ENCODE assay signal across 22 cellular contexts in the genomic region with DNA sequence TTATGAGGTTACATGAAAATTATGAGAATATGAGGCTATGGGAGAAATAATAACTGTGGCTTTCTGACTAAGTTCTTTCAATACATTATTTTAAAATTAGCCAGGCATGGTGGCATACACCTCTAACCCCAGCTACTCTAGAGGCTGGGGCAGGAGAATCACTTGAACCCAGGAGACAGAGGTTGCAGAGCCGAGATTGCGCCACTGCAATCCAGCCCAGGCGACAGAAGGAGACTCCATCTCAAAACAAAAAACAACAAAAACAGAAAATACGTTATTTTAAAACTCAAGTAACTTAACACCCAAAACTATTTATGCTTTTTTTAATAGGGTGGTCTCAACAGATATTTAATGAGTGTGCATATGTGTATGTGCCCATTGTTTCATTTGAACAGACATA. TPM values are rescaled to one million over a fixed set of nuclear protein-coding genes. Genes with fewer than 3 reads are reported as not detected.
DNase-seq lines count a peak whose midpoint lies in the region; ATAC-seq and TF ChIP-seq lines count a peak whose summit lies in the region.
"Had no signal": no experiment of that assay in that cellular context is flagged by ENCODE, and none has a peak within 500 bp of the region (broad histone marks: within the 10 kb centered on the region; RNA-seq: fewer than 3 reads in every experiment).

No MANE protein-coding gene starts in this region.

- H3K27me3 ChIP-seq in mesenchymal stem cell (ENCODE audit: control insufficient read depth in 1 of 2, insufficient read depth in 1 of 2, low read length in 2 of 2) (no peaks in the 10 kb centered on the region), thyroid gland (no peaks in the 10 kb centered on the region)
- H3K27me3 ChIP-seq in CD8-positive, alpha-beta memory T cell (ENCODE audit: insufficient read depth, low read length, poor library complexity, severe bottlenecking), result no peaks in the 10 kb centered on the region
- H3K27me3 ChIP-seq: SJSA1 had no signal

- peak overlapping the region; percentile 96 for H3K27ac ChIP-seq in angular gyrus (ENCODE audit: low read depth, low read length)
- H3K27ac ChIP-seq in mesenchymal stem cell (ENCODE audit: low read length, poor library complexity, severe bottlenecking), result peak overlapping the region; percentile 35
- H3K27ac ChIP-seq in thyroid gland, result peak overlapping the region in 2 of 3 donors; percentile 92 to 93
- no peak overlapping the region for H3K27ac ChIP-seq in CD8-positive, alpha-beta memory T cell (ENCODE audit: low read depth, low read length)
- H3K27ac ChIP-seq: SJSA1 had no signal

- H2BK15ac ChIP-seq in mesenchymal stem cell (ENCODE audit: low read depth, poor library complexity, severe bottlenecking), result no peak overlapping the region

- H3K36me3 Mint-ChIP-seq in activated CD4-positive, alpha-beta memory T cell treated with anti-CD3 and anti-CD28 coated beads, Interleukin-2, amount 10 ng/mL, durations not matched to agents 7 days and 5 days (ENCODE audit: low read depth), result peaks cover 43% of the 10 kb centered on the region
- peaks cover 19% of the 10 kb centered on the region for H3K36me3 Mint-ChIP-seq in activated CD4-positive, alpha-beta memory T cell treated with anti-CD3 and anti-CD28 coated beads for 36 hours
- peaks cover 0 to 39% (median 15%) of the 10 kb centered on the region in 3 donors for H3K36me3 Mint-ChIP-seq in CD8-positive, alpha-beta memory T cell

- no peak overlapping the region for H4K91ac ChIP-seq in mesenchymal stem cell (ENCODE audit: low read length)

- no peaks in the 10 kb centered on the region for H3K9me3 Mint-ChIP-seq in activated CD4-positive, alpha-beta memory T cell treated with anti-CD3 and anti-CD28 coated beads, Interleukin-2, amount 10 ng/mL, durations not matched to agents 7 days and 5 days
- H3K9me3 Mint-ChIP-seq in activated CD4-positive, alpha-beta memory T cell treated with anti-CD3 and anti-CD28 coated beads for 36 hours, result no peaks in the 10 kb centered on the region
- H3K9me3 Mint-ChIP-seq in CD8-positive, alpha-beta memory T cell, result peaks cover 0 to under 1% (median 0%) of the 10 kb centered on the region in 5 donors
- H3K9me3 Mint-ChIP-seq: GM23338 had no signal

- H3K4me1 Mint-ChIP-seq in activated CD4-positive, alpha-beta memory T cell treated with anti-CD3 and anti-CD28 coated beads, Interleukin-2, amount 10 ng/mL, durations not matched to agents 7 days and 5 days, result peaks cover 73% of the 10 kb centered on the region
- H3K4me1 Mint-ChIP-seq in activated CD4-positive, alpha-beta memory T cell treated with anti-CD3 and anti-CD28 coated beads for 36 hours (ENCODE audit: low read depth), result peaks cover 76% of the 10 kb centered on the region
- H3K4me1 Mint-ChIP-seq in CD8-positive, alpha-beta memory T cell, result peaks cover 43 to 76% (median 74%) of the 10 kb centered on the region in 3 donors

- no peak overlapping the region for H3K4me3 ChIP-seq in mesenchymal stem cell (ENCODE audit: insufficient read depth in 1 of 2, low read depth in 1 of 2, low read length in 2 of 2)
- no peak overlapping the region for H3K4me3 ChIP-seq in thyroid gland (replicated peaks in 1 of 3)
- H3K4me3 ChIP-seq in CD8-positive, alpha-beta memory T cell (ENCODE audit: low read length), result no peak overlapping the region
- H3K4me3 ChIP-seq: GM23338, SJSA1 had no signal

- no peak overlapping the region for H3K18ac ChIP-seq in mesenchymal stem cell (ENCODE audit: low read depth in 1 of 2, low read length in 2 of 2)

- no peak overlapping the region for H3K4ac ChIP-seq in mesenchymal stem cell (ENCODE audit: low read depth in 1 of 2, low read length in 2 of 2)

- no peak overlapping the region for H2AFZ ChIP-seq in mesenchymal stem cell (ENCODE audit: low read depth, low read length)
- H2AFZ ChIP-seq: GM23338 had no signal

- H3K79me1 ChIP-seq in mesenchymal stem cell (replicated peaks; ENCODE audit: low read length, poor library complexity, severe bottlenecking), result peaks cover 5% of the 10 kb centered on the region

- H3K9me3 ChIP-seq in mesenchymal stem cell (ENCODE audit: control insufficient read depth, low read length) (no peaks in the 10 kb centered on the region), thyroid gland (no peaks in the 10 kb centered on the region)
- H3K9me3 ChIP-seq in CD8-positive, alpha-beta memory T cell (ENCODE audit: low read length), result no peaks in the 10 kb centered on the region
- H3K9me3 ChIP-seq: SJSA1 had no signal

- peak overlapping the region; percentile 33 for H3K27ac Mint-ChIP-seq in activated CD4-positive, alpha-beta memory T cell treated with anti-CD3 and anti-CD28 coated beads, Interleukin-2, amount 10 ng/mL, durations not matched to agents 7 days and 5 days
- H3K27ac Mint-ChIP-seq in activated CD4-positive, alpha-beta memory T cell treated with anti-CD3 and anti-CD28 coated beads for 36 hours, result no peak overlapping the region
- peak overlapping the region in 1 of 8 donors; percentile 64 for H3K27ac Mint-ChIP-seq in CD8-positive, alpha-beta memory T cell

- no peak overlapping the region for H3K23ac ChIP-seq in mesenchymal stem cell (ENCODE audit: low read length in 2 of 2)

- no peak for DNase-seq in activated CD4-positive, alpha-beta memory T cell treated with anti-CD3 and anti-CD28 coated beads, Interleukin-2, amount 10 ng/mL, durations not matched to agents 7 days and 5 days
- DNase-seq in activated CD4-positive, alpha-beta memory T cell treated with anti-CD3 and anti-CD28 coated beads for 36 hours, result no peak
- DNase-seq in mesenchymal stem cell, result no peak
- no peak for DNase-seq in thyroid gland
- no peak for DNase-seq in CD8-positive, alpha-beta memory T cell
- no peak for DNase-seq in omental fat pad (ENCODE audit: low spot score)
- DNase-seq in NCI-H1436 treated with DMSO at 0.1 percent for 48 hours (lab: John Stamatoyannopoulos, UW), result no peak
- DNase-seq: 8988T, C1 segment of cervical spinal cord, COR-L47, GF-D8, Kasumi-1, MM.1S, NCI-H1105 treated with DMSO at 0.1 percent for 48 hours, NCI-H187, NCI-H345, NCI-H526 had no signal

- no peaks in the 10 kb centered on the region for H3K27me3 Mint-ChIP-seq in activated CD4-positive, alpha-beta memory T cell treated with anti-CD3 and anti-CD28 coated beads, Interleukin-2, amount 10 ng/mL, durations not matched to agents 7 days and 5 days
- no peaks in the 10 kb centered on the region for H3K27me3 Mint-ChIP-seq in activated CD4-positive, alpha-beta memory T cell treated with anti-CD3 and anti-CD28 coated beads for 36 hours
- no peaks in the 10 kb centered on the region for H3K27me3 Mint-ChIP-seq in CD8-positive, alpha-beta memory T cell

- POLR2A ChIA-PET in activated CD4-positive, alpha-beta memory T cell treated with anti-CD3 and anti-CD28 coated beads, Interleukin-2, amount 10 ng/mL, durations not matched to agents 7 days and 5 days (lab: Charles Lee), result interaction anchor here (1.0 to 14.4 kb wide), 6 partner anchors 9 to 85 kb away, joined by 3 to 164 read pairs (median 44); partner anchors contain the start of gene LIG3
- POLR2A ChIA-PET in activated CD4-positive, alpha-beta memory T cell treated with anti-CD3 and anti-CD28 coated beads for 36 hours (lab: Charles Lee), result interaction anchor here (4.0 kb wide), 1 partner anchor 16 kb away, joined by 27 read pairs; no protein-coding TSS in a partner anchor
- POLR2A ChIA-PET in CD8-positive, alpha-beta memory T cell (lab: Charles Lee), result interaction anchor here (0.6 kb wide), 1 partner anchor 12 kb away, joined by 4 read pairs; no protein-coding TSS in a partner anchor

- H3K9ac ChIP-seq in mesenchymal stem cell (ENCODE audit: low read length), result no peak overlapping the region

- H2BK120ac ChIP-seq in mesenchymal stem cell (ENCODE audit: low read depth, low read length), result no peak overlapping the region

- peak overlapping the region; percentile 90 for H2AK5ac ChIP-seq in mesenchymal stem cell (ENCODE audit: low read length, severe bottlenecking)

- intact Hi-C loops in activated CD4-positive, alpha-beta memory T cell treated with anti-CD3 and anti-CD28 coated beads for 36 hours (cut with micrococcal nuclease), result no loop called here
- intact Hi-C loops in thyroid gland (cut with DNase I), result no loop called here

- TF ChIP-seq CTCF in thyroid gland (IDR thresholded peaks at IDR 0.05), result no peak
- no peak for TF ChIP-seq CTCF in omental fat pad (IDR thresholded peaks at IDR 0.05)

- no peak for ATAC-seq in omental fat pad (ENCODE audit: low FRiP score)
- ATAC-seq: GM23338 had no signal

- H4K8ac ChIP-seq in mesenchymal stem cell (ENCODE audit: low read length), result no peak overlapping the region

- H3K14ac ChIP-seq in mesenchymal stem cell (ENCODE audit: low read length in 2 of 2), result no peak overlapping the region

- H3K36me3 ChIP-seq in mesenchymal stem cell (ENCODE audit: control insufficient read depth in 1 of 2, insufficient read depth in 2 of 2, low read depth in 1 of 2, low read length in 2 of 2) (peaks cover 0 to 6% of the 10 kb centered on the region in 2 experiments), thyroid gland (no peaks in the 10 kb centered on the region)
- no peaks in the 10 kb centered on the region for H3K36me3 ChIP-seq in CD8-positive, alpha-beta memory T cell (ENCODE audit: insufficient read depth, low read length)
- H3K36me3 ChIP-seq: SJSA1 had no signal

- H3K4me3 Mint-ChIP-seq in activated CD4-positive, alpha-beta memory T cell treated with anti-CD3 and anti-CD28 coated beads, Interleukin-2, amount 10 ng/mL, durations not matched to agents 7 days and 5 days, result no peak overlapping the region
- H3K4me3 Mint-ChIP-seq in activated CD4-positive, alpha-beta memory T cell treated with anti-CD3 and anti-CD28 coated beads for 36 hours, result no peak overlapping the region
- no peak overlapping the region for H3K4me3 Mint-ChIP-seq in CD8-positive, alpha-beta memory T cell
- H3K4me3 Mint-ChIP-seq: GM23338 had no signal

- CTCF ChIA-PET in activated CD4-positive, alpha-beta memory T cell treated with anti-CD3 and anti-CD28 coated beads, Interleukin-2, amount 10 ng/mL, durations not matched to agents 7 days and 5 days (lab: Charles Lee), result interaction anchor here (1.5 to 4.1 kb wide), 7 partner anchors 11 to 83 kb away, joined by 3 to 37 read pairs (median 17); partner anchors contain the start of genes FNDC8 and RAD51D
- CTCF ChIA-PET in activated CD4-positive, alpha-beta memory T cell treated with anti-CD3 and anti-CD28 coated beads for 36 hours (lab: Charles Lee), result interaction anchor here (0.8 to 3.4 kb wide), 2 partner anchors 17 to 19 kb away, joined by 5 to 18 read pairs; no protein-coding TSS in a partner anchor
- CTCF ChIA-PET in CD8-positive, alpha-beta memory T cell (lab: Charles Lee), result interaction anchor here (0.8 to 3.6 kb wide), 3 partner anchors 44 to 603 kb away, joined by 3 to 51 read pairs (median 34); no protein-coding TSS in a partner anchor

- H2BK5ac ChIP-seq in mesenchymal stem cell (ENCODE audit: low read depth, low read length, poor library complexity, severe bottlenecking), result no peak overlapping the region

- H3K4me1 ChIP-seq in mesenchymal stem cell (ENCODE audit: control insufficient read depth, insufficient read depth, low read depth, low read length) (peaks cover 15% of the 10 kb centered on the region), thyroid gland (peaks cover 41 to 72% of the 10 kb centered on the region in 2 donors)
- peaks cover 49% of the 10 kb centered on the region for H3K4me1 ChIP-seq in CD8-positive, alpha-beta memory T cell (ENCODE audit: insufficient read depth, low read length)

- 100% methylated on average over 3 of the region's 4 CpGs for WGBS in mesenchymal stem cell
- 95 to 96% methylated on average over 4 of the region's 4 CpGs for WGBS in thyroid gland, 2 donors

- no peak overlapping the region for H2BK12ac ChIP-seq in mesenchymal stem cell (ENCODE audit: low read length in 2 of 2)

- TF ChIP-seq POLR2A in thyroid gland (IDR thresholded peaks at IDR 0.05), result no peak

- H3K4me2 ChIP-seq in mesenchymal stem cell (ENCODE audit: low read length, poor library complexity, severe bottlenecking), result no peak overlapping the region
- H3K4me2 ChIP-seq: GM23338 had no signal

RNA-seq across cellular contexts. Expression of gene RFFL, which starts 2.4 kb away (rescaled TPM):
- total RNA-seq in activated CD4-positive, alpha-beta memory T cell treated with anti-CD3 and anti-CD28 coated beads, Interleukin-2, amount 10 ng/mL, durations not matched to agents 7 days and 5 days, result 10 to 100 TPM; 47.3 to 53.9 TPM
- total RNA-seq in activated CD4-positive, alpha-beta memory T cell treated with anti-CD3 and anti-CD28 coated beads for 36 hours, result 10 to 100 TPM; 30.5 to 32.8 TPM
- 11.5 TPM for polyA plus RNA-seq in mesenchymal stem cell (2013, experiment 1 of 2)
- polyA plus RNA-seq in mesenchymal stem cell (2013, experiment 2 of 2), result 12.7 TPM
- total RNA-seq in thyroid gland (100 to 1,000 TPM in 2 of 4 donors, 10 to 100 TPM in 2; 51.1 to 145 (median 96.1) TPM), omental fat pad (10 to 100 TPM; 17.3 to 23.1 (median 19.7) TPM)
- total RNA-seq in CD8-positive, alpha-beta memory T cell, result 10 to 100 TPM; 30.2 to 33.1 TPM
- polyA plus RNA-seq in CD8-positive, alpha-beta memory T cell, result 43.6 TPM

RNA-seq across cellular contexts. Expression of gene RAD51D, which starts 53.8 kb away (rescaled TPM):
- total RNA-seq in activated CD4-positive, alpha-beta memory T cell treated with anti-CD3 and anti-CD28 coated beads, Interleukin-2, amount 10 ng/mL, durations not matched to agents 7 days and 5 days, result 10 to 100 TPM; 25.6 to 25.9 TPM
- 10 to 100 TPM; 29.7 to 36.7 TPM for total RNA-seq in activated CD4-positive, alpha-beta memory T cell treated with anti-CD3 and anti-CD28 coated beads for 36 hours
- polyA plus RNA-seq in mesenchymal stem cell (2013, experiment 1 of 2), result 6.5 TPM
- 6.3 TPM for polyA plus RNA-seq in mesenchymal stem cell (2013, experiment 2 of 2)
- 10 to 100 TPM in 3 of 4 donors, 1 to 10 TPM in 1; 7.8 to 15.6 (median 12.5) TPM for total RNA-seq in thyroid gland
- total RNA-seq in CD8-positive, alpha-beta memory T cell, result 10 to 100 TPM; 27.5 to 29.8 TPM
- polyA plus RNA-seq in CD8-positive, alpha-beta memory T cell, result 11.9 TPM
- 10 to 100 TPM in 2 of 4 donors, 1 to 10 TPM in 2; 6.4 to 16.1 (median 9.9) TPM for total RNA-seq in omental fat pad

RNA-seq across cellular contexts. Expression of gene FNDC8, which starts 55.5 kb away (rescaled TPM):
- not detected for total RNA-seq in activated CD4-positive, alpha-beta memory T cell treated with anti-CD3 and anti-CD28 coated beads, Interleukin-2, amount 10 ng/mL, durations not matched to agents 7 days and 5 days
- not detected for total RNA-seq in activated CD4-positive, alpha-beta memory T cell treated with anti-CD3 and anti-CD28 coated beads for 36 hours
- not detected for polyA plus RNA-seq in mesenchymal stem cell (2013, experiment 1 of 2)
- polyA plus RNA-seq in mesenchymal stem cell (2013, experiment 2 of 2), result not detected
- total RNA-seq in thyroid gland (not detected), omental fat pad (not detected)
- under 1 TPM; 0.15 to 0.16 TPM for total RNA-seq in CD8-positive, alpha-beta memory T cell
- polyA plus RNA-seq in CD8-positive, alpha-beta memory T cell, result not detected
- total RNA-seq: Daoy, GM23338, OCI-LY7, SJSA1 had no signal
- polyA plus RNA-seq: GM23338 had no signal
